In the genomic region with DNA sequence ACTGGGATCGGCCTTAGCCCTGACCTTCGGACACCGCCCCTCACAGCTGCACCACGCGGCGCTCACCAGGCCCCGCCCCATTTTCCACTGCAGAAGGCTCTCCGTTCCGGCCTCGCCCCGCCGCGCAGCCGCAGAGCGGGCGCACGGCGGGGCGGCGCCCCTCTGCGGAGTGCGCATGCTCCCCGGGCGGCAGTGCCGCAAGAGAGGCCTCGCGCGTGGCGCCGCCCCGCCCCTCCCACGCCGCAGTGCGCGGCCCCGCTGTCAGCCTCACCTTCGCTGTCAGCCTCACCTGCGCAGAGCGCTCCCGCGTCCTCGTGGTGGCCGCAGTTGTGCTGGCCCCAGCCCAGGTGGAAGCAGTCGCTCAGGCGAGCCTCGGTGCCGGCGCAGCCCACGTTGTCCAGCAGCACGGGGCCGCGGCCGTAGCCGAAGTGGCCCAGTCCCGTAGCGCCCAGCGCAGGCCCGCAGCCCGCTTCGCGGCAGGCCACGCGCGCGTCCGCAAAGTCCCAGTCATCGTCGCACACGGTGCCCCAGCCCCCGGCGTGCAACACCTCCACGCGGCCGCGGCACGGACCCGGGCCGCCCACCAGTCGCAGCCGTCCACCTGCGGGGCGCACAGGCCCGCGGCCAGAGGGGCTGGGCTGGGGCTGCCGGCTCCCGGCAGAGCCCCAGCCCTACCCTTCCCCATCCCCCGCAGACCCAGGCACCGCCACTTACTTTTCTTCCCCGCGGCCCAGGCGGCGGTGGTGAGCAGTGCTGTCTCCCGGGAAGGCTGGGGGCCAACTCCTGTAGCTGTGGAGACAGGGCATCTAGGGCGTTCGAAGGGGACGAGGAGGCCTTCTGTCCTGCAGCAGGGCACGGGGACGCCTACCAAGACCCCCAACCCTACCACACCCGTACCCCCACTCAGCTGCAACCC, we compare ENCODE assay signal across 8 cellular contexts. TPM values are rescaled to one million over a fixed set of nuclear protein-coding genes. Genes with fewer than 3 reads are reported as not detected.
A peak's percentile ranks its signal among the peaks of the same experiment; 100 is the strongest.
DNase-seq lines count a peak whose midpoint lies in the region; ATAC-seq and TF ChIP-seq lines count a peak whose summit lies in the region.

No MANE protein-coding gene starts in this region.

- intact Hi-C loops in natural killer cell (cut with micrococcal nuclease): no loop called here

- peak overlapping the region; percentile 92 for H3K4me2 ChIP-seq in fibroblast of lung (ENCODE audit: extremely low read depth, insufficient read depth, low read length)

- H3K36me3 ChIP-seq in fibroblast of lung (ENCODE audit: control insufficient read depth, insufficient read depth, low read length): no peaks in the 10 kb centered on the region

- H3K4me1 ChIP-seq in fibroblast of lung (ENCODE audit: control insufficient read depth, extremely low read depth, insufficient read depth, low read length): peaks cover 6% of the 10 kb centered on the region

- peak overlapping the region; percentile 94 for H2AFZ ChIP-seq in fibroblast of lung (ENCODE audit: low read length)

- peak overlapping the region; percentile 50 to 81 for H3K27ac Mint-ChIP-seq in natural killer cell

- DNase-seq in DMS79 treated with DMSO at 0.1 percent for 48 hours (lab: John Stamatoyannopoulos, UW) (peak; percentile 91), activated T-helper 1 cell treated with Interleukin-2 at 50 U/mL for 16 hours (ENCODE audit: low read depth) (peak; percentile 91), fibroblast of lung (ENCODE audit: low read depth in 2 of 2) (peak; percentile 72 to 83), natural killer cell (peak; percentile 81)
- peak; percentile 75 for DNase-seq in Jurkat, Clone E6-1 (ENCODE audit: low read depth, low spot score)
- DNase-seq in stimulated activated naive CD4-positive, alpha-beta T cell (lab: John Stamatoyannopoulos, UW): peak; percentile 85 to 92 (median 88)

- H3K36me3 Mint-ChIP-seq in natural killer cell: no peaks in the 10 kb centered on the region

- peak overlapping the region; percentile 78 for H3K9ac ChIP-seq in fibroblast of lung (ENCODE audit: insufficient read depth, low read length)

- H4K20me1 ChIP-seq in fibroblast of lung (ENCODE audit: control insufficient read depth, extremely low read depth, insufficient read depth, low read length): no peaks in the 10 kb centered on the region

- H3K27me3 Mint-ChIP-seq in natural killer cell (ENCODE audit: low read depth in 2 of 2): no peaks in the 10 kb centered on the region

- ATAC-seq in GM21723 (IDR thresholded peaks at IDR 0.05; ENCODE audit: unreplicated experiment) (peak; percentile 81), natural killer cell (peak; percentile 79 to 89 (median 80))

- H3K27ac ChIP-seq in fibroblast of lung (ENCODE audit: insufficient read depth, low read length): peak overlapping the region; percentile 70

- no peaks in the 10 kb centered on the region for H3K9me3 ChIP-seq in fibroblast of lung (ENCODE audit: control insufficient read depth, insufficient read depth, low read depth, low read length)

- H3K9me3 Mint-ChIP-seq in natural killer cell: no peaks in the 10 kb centered on the region

- no peaks in the 10 kb centered on the region for H3K27me3 ChIP-seq in fibroblast of lung (ENCODE audit: control insufficient read depth, insufficient read depth, low read length)

- TF ChIP-seq CTCF in fibroblast of lung (conservative IDR thresholded peaks at IDR 0.05 in 1 of 2, IDR thresholded peaks at IDR 0.05 in 1 of 2; ENCODE audit: low read depth in 1 of 2, low read length in 2 of 2): no peak
- TF ChIP-seq CTCF in natural killer cell (IDR thresholded peaks at IDR 0.05): no peak

- H3K79me2 ChIP-seq in fibroblast of lung (ENCODE audit: control insufficient read depth, insufficient read depth, low read length): no peaks in the 10 kb centered on the region

- H3K4me3 Mint-ChIP-seq in natural killer cell: peak overlapping the region; percentile 85

- peaks cover 12 to 22% of the 10 kb centered on the region in 2 donors for H3K4me1 Mint-ChIP-seq in natural killer cell

- H3K4me3 ChIP-seq in Jurkat, Clone E6-1 (ENCODE audit: low read length): peak overlapping the region; percentile 69
- H3K4me3 ChIP-seq in fibroblast of lung (replicated peaks in 1 of 4; ENCODE audit: control extremely low read depth in 1 of 4, insufficient read depth in 1 of 4, low read depth in 3 of 4, low read length in 4 of 4): peak overlapping the region; percentile 44 to 71 (median 58)

TF ChIP-seq in PFSK-1, 5 proteins besides CTCF, POLR2A, EP300 and RAD21:
- TF ChIP-seq POLR2AphosphoS5 (IDR thresholded peaks at IDR 0.05; ENCODE audit: low read depth, low read length) (peak; percentile 76; the same call in 1 of the 2 replicates), FOXP2 (optimal IDR thresholded peaks at IDR 0.05; ENCODE audit: borderline replicate concordance, extremely low read depth, extremely low read length, insufficient read depth) (peak; percentile 69), REST (IDR thresholded peaks at IDR 0.05; ENCODE audit: insufficient read depth in 1 of 2, low read depth in 2 of 2, low read length in 2 of 2) (no peak; a peak in 1 of 4 replicates)

RNA-seq across cellular contexts. Expression of gene SSC4D, which starts 16.1 kb away (rescaled TPM):
- polyA plus RNA-seq in Jurkat, Clone E6-1 (2012; ENCODE audit: insufficient read depth, insufficient read length): 6.2 TPM
- 4.0 TPM for polyA plus RNA-seq in PFSK-1 (2012; ENCODE audit: insufficient read length, low read depth)
- total RNA-seq in fibroblast of lung (0.33 and 0.51 TPM in 2 replicates), natural killer cell (under 1 TPM in 1 of 3 donors, not detected in 2; 0.40 TPM)
- 0.42 and 0.45 TPM in 2 replicates for polyA plus RNA-seq in fibroblast of lung
- 0.26 and 0.54 TPM in 2 replicates for polyA plus RNA-seq in fibroblast of lung (2012)
- 0.43 TPM in 1 of 2 replicates, not detected in the other for polyA minus RNA-seq in fibroblast of lung (ENCODE audit: low replicate concordance)

RNA-seq across cellular contexts. Expression of gene ZP3, which starts 31.4 kb away (rescaled TPM):
- 17.1 TPM for polyA plus RNA-seq in Jurkat, Clone E6-1 (2012; ENCODE audit: insufficient read depth, insufficient read length)
- 10.6 TPM for polyA plus RNA-seq in PFSK-1 (2012; ENCODE audit: insufficient read length, low read depth)
- 2.6 TPM in 2 replicates for total RNA-seq in fibroblast of lung
- 1.4 TPM in 2 replicates for polyA plus RNA-seq in fibroblast of lung
- 1.7 and 7.3 TPM in 2 replicates for polyA plus RNA-seq in fibroblast of lung (2012)
- 8.7 and 15.3 TPM in 2 replicates for polyA minus RNA-seq in fibroblast of lung (ENCODE audit: low replicate concordance)
- total RNA-seq in natural killer cell: 10 to 100 TPM in 1 of 3 donors, 1 to 10 TPM in 2; 1.9 to 12.9 (median 6.1) TPM

RNA-seq across cellular contexts. Expression of gene YWHAG, which starts 34.6 kb away (rescaled TPM):
- polyA plus RNA-seq in Jurkat, Clone E6-1 (2012; ENCODE audit: insufficient read depth, insufficient read length): 87.8 TPM
- 108 TPM for polyA plus RNA-seq in PFSK-1 (2012; ENCODE audit: insufficient read length, low read depth)
- 54.2 and 68.4 TPM in 2 replicates for total RNA-seq in fibroblast of lung
- polyA plus RNA-seq in fibroblast of lung: 80.4 and 85.7 TPM in 2 replicates
- 130 and 136 TPM in 2 replicates for polyA plus RNA-seq in fibroblast of lung (2012)
- polyA minus RNA-seq in fibroblast of lung (ENCODE audit: low replicate concordance): 46.5 and 52.8 TPM in 2 replicates
- total RNA-seq in natural killer cell: 10 to 100 TPM; 21.4 to 28.9 (median 27.4) TPM

Comparison
In these comparisons a context has a peak if more than half of its experiments do, and no peak if none do; other contexts are left out.
1. Peak in every context shown above with its lines: DNase-seq, ATAC-seq, H3K4me3 ChIP-seq and H3K27ac ChIP-seq.